In genomic region chr15:101786422-101786821, GRCh38 we compare ENCODE assay signal across 7 cellular contexts. TPM values are rescaled to one million over a fixed set of nuclear protein-coding genes. Genes with fewer than 3 reads are reported as not detected.
"Had no signal": no experiment of that assay in that cellular context is flagged by ENCODE, and none has a peak within 500 bp of the region (broad histone marks: within the 10 kb centered on the region; RNA-seq: fewer than 3 reads in every experiment).

No MANE protein-coding gene starts in this region.

RNA-seq across cellular contexts. Expression of gene OR4F6, which starts 16.9 kb away (rescaled TPM):
- polyA plus RNA-seq: neural cell, ovary, psoas muscle, right cardiac atrium, sigmoid colon, small intestine, stomach had no signal

RNA-seq across cellular contexts. Expression of gene OR4F15, which starts 25.6 kb away (rescaled TPM):
- polyA plus RNA-seq: neural cell, ovary, psoas muscle, right cardiac atrium, sigmoid colon, small intestine, stomach had no signal
